ENCODE assay signal across 8 cellular contexts in the genomic region with DNA sequence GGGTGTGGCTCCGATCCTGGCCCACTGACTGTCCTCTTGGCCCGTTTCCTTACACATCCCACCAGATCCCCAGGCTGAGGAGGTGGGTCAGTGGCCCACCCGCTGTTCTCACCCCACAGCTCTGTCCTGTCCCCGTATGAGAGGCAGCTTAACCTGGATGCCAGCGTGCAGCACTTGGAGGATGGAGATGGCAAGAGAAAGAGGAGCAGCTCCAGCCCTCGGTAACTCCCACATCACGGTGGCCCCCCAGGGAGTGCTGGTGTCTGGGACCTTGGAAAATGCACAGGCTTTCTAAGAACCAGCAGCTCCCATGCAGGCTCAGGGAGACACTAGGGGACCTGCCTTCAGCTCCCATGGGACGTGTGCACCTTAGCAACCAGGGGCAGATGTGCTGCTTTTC. TPM values are rescaled to one million over a fixed set of nuclear protein-coding genes. Genes with fewer than 3 reads are reported as not detected.
"Had no signal": no experiment of that assay in that cellular context is flagged by ENCODE, and none has a peak within 500 bp of the region (broad histone marks: within the 10 kb centered on the region; RNA-seq: fewer than 3 reads in every experiment).

No MANE protein-coding gene starts in this region.

- H3K4me3 ChIP-seq: GM23338, K562 had no signal

- DNase-seq: H9, HCEC 1CT, HFFc6, IMR-90 had no signal

- ATAC-seq: GM23338, K562 had no signal

- H3K4me2 ChIP-seq: GM23338 had no signal

- H2AFZ ChIP-seq: GM23338 had no signal

- H3K27ac ChIP-seq: HL-60 had no signal

RNA-seq across cellular contexts. Expression of a gene that starts 4.2 kb away (rescaled TPM):
- total RNA-seq: HT1080 had no signal
